Comparison of ENCODE assay signal across 28 cellular contexts in the genomic region with DNA sequence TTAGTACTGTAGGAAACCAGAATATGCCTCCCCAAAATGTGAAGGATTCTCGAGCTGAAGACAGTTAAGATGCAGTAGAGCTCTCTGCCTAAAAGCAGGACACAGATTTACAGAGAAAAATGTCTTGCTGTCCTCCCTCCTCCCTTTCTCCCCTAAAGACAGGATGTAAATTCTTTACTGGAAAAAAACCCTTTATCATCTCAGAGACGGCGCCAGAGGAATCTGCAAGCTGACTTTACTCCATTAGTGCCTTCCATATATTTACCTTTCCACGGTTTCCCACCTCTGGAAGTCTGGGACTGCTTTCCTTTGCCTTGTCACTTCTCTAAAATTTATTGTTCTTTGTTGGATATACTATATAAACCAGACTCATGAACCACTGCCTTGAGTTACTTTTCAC.
A peak's percentile ranks its signal among the peaks of the same experiment; 100 is the strongest.
DNase-seq lines count a peak whose midpoint lies in the region; FAIRE-seq and TF ChIP-seq lines count a peak whose summit lies in the region.
"Had no signal": no experiment of that assay in that cellular context is flagged by ENCODE, and none has a peak within 500 bp of the region (broad histone marks: within the 10 kb centered on the region; RNA-seq: fewer than 3 reads in every experiment).

No MANE protein-coding gene starts in this region.

- H3K27me3 ChIP-seq in muscle layer of colon (ENCODE audit: control insufficient read depth in 1 of 2, insufficient read depth in 2 of 2, low read length in 2 of 2), result no peaks in the 10 kb centered on the region
- H3K27me3 ChIP-seq: ascending aorta, heart right ventricle, right atrium auricular region had no signal

- H3K9ac ChIP-seq in muscle layer of colon (ENCODE audit: low read length), result no peak overlapping the region

- peak; percentile 56 for DNase-seq in EH (ENCODE audit: low read depth)
- DNase-seq in fibroblast of the aortic adventitia (ENCODE audit: low read depth), result peak; percentile 6
- DNase-seq in activated CD8-positive, alpha-beta memory T cell treated with anti-CD3 and anti-CD28 coated beads, Interleukin-2, amount 50 U/mL, for 4 hours, result no peak
- no peak for DNase-seq in KBM-7
- no peak for DNase-seq in foreskin melanocyte
- DNase-seq in SKM-1 treated with dmso at 0.1 percent for 144 hours (lab: John Stamatoyannopoulos, UW; ENCODE audit: unreplicated experiment), result no peak
- DNase-seq: activated CD4-positive, alpha-beta T cell treated with anti-CD3 and anti-CD28 coated beads, Interleukin-2, amount 10 ng/mL, durations not matched to agents 24 days and 14 days; activated effector memory CD4-positive, alpha-beta T cell treated with anti-CD3 and anti-CD28 coated beads, Interleukin-2, amount 50 U/mL, for 16 hours; activated T-cell treated with anti-CD3 and anti-CD28 coated beads, Interleukin-2, amount 50 U/mL, for 24 hours; central memory CD4-positive, alpha-beta T cell; DMS79; heart right ventricle; Karpas-422; NCI-H1417; NCI-H2029; NCI-H526 treated with DMSO at 0.1 percent for 48 hours; PC-9; stimulated activated CD4-positive, alpha-beta T cell treated with anti-CD3 and anti-CD28 coated beads, Interleukin-1b, Interleukin-23, amount 100 ng/mL, for 48 hours; stimulated activated naive CD4-positive, alpha-beta T cell treated with Interleukin-2 at 50 U/mL for 16 hours had no signal

- in situ Hi-C loops in KBM-7 (cut with MboI; ENCODE audit: low pct_unique_long_range_greater_than_20kb, low sequenced_read_pairs), result no loop called here

- H3K9me3 ChIP-seq in muscle layer of colon (ENCODE audit: low read length), result no peaks in the 10 kb centered on the region
- H3K9me3 ChIP-seq: ascending aorta, heart right ventricle, right atrium auricular region had no signal

- FAIRE-seq in TTC549 (lab: Jason Lieb, UNC), result peak; percentile 90
- FAIRE-seq: A204.1, frontal cortex, GM19239, H54 had no signal

- H3K4me3 ChIP-seq in fibroblast of the aortic adventitia (ENCODE audit: low read depth, low read length) (no peak overlapping the region), muscle layer of colon (ENCODE audit: low read depth in 1 of 2, low read length in 2 of 2) (peak overlapping the region in 1 of 2 donors; percentile 12)
- H3K4me3 ChIP-seq: ascending aorta, heart right ventricle, PC-9, right atrium auricular region had no signal

- no peaks in the 10 kb centered on the region for H3K36me3 ChIP-seq in muscle layer of colon (ENCODE audit: insufficient read depth, low read length)
- H3K36me3 ChIP-seq: ascending aorta, heart right ventricle, right atrium auricular region had no signal

- H3K27ac ChIP-seq in muscle layer of colon (ENCODE audit: low read depth, low read length), result peak overlapping the region; percentile 45
- H3K27ac ChIP-seq: ascending aorta, heart right ventricle, PC-9, right atrium auricular region, VCaP had no signal

- H3K4me1 ChIP-seq in muscle layer of colon (ENCODE audit: insufficient read depth, low read length), result peaks cover 11% of the 10 kb centered on the region
- H3K4me1 ChIP-seq: ascending aorta, heart right ventricle, right atrium auricular region had no signal

- TF ChIP-seq CTCF in fibroblast of the aortic adventitia (IDR thresholded peaks at IDR 0.05; ENCODE audit: insufficient read depth, low read length), result no peak

Comparison
In these comparisons a context has a peak if more than half of its experiments do, and no peak if none do; other contexts are left out.
1. DNase-seq: peak in EH (single experiment) and fibroblast of the aortic adventitia (single experiment); none in activated CD8-positive, alpha-beta memory T cell treated with anti-CD3 and anti-CD28 coated beads, Interleukin-2, amount 50 U/mL, for 4 hours (single experiment), KBM-7 (single experiment), foreskin melanocyte (single experiment) and SKM-1 treated with dmso at 0.1 percent for 144 hours (single experiment).